2 cellular contexts compared by ENCODE assay signal in the genomic region with DNA sequence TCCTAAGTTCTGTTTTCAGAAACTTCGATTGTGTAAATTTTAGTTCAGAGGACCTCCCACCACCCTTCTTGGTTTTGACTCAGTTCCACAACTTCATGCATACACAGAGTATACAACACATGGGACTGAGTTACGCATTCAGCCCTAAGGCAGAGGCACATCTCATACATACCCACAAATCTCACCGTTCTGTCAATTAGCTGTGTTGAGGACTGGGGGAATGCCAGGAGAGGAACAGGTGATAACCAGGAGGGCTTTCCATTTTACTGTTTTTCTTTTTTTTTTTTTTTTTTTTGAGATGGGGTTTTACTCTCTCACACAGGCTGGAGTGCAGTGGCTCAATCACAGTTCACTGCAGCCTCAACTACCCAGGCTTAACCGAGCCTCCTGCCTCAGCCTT.
A peak's percentile ranks its signal among the peaks of the same experiment; 100 is the strongest.
TF ChIP-seq lines count a peak whose summit lies in the region.

No MANE protein-coding gene starts in this region.

TF ChIP-seq in GM23338, 12 proteins besides CTCF, POLR2A, EP300 and RAD21 (continued from another document):
- TF ChIP-seq ZNF331 (CRISPR knock-in tag; IDR thresholded peaks at IDR 0.05; ENCODE audit: low read depth) (no peak), STAT1 (IDR thresholded peaks at IDR 0.05; ENCODE audit: unreplicated experiment) (no peak), ZNF114 (CRISPR knock-in tag; IDR thresholded peaks at IDR 0.05) (no peak), JUNB (IDR thresholded peaks at IDR 0.05; ENCODE audit: unreplicated experiment) (no peak), NANOG (IDR thresholded peaks at IDR 0.05; ENCODE audit: borderline replicate concordance) (no peak), POLR2AphosphoS5 (IDR thresholded peaks at IDR 0.05; ENCODE audit: low read depth) (no peak)
- TF ChIP-seq, protein P1, sequence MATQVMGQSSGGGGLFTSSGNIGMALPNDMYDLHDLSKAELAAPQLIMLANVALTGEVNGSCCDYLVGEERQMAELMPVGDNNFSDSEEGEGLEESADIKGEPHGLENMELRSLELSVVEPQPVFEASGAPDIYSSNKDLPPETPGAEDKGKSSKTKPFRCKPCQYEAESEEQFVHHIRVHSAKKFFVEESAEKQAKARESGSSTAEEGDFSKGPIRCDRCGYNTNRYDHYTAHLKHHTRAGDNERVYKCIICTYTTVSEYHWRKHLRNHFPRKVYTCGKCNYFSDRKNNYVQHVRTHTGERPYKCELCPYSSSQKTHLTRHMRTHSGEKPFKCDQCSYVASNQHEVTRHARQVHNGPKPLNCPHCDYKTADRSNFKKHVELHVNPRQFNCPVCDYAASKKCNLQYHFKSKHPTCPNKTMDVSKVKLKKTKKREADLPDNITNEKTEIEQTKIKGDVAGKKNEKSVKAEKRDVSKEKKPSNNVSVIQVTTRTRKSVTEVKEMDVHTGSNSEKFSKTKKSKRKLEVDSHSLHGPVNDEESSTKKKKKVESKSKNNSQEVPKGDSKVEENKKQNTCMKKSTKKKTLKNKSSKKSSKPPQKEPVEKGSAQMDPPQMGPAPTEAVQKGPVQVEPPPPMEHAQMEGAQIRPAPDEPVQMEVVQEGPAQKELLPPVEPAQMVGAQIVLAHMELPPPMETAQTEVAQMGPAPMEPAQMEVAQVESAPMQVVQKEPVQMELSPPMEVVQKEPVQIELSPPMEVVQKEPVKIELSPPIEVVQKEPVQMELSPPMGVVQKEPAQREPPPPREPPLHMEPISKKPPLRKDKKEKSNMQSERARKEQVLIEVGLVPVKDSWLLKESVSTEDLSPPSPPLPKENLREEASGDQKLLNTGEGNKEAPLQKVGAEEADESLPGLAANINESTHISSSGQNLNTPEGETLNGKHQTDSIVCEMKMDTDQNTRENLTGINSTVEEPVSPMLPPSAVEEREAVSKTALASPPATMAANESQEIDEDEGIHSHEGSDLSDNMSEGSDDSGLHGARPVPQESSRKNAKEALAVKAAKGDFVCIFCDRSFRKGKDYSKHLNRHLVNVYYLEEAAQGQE (IDR thresholded peaks at IDR 0.05; ENCODE audit: unreplicated experiment), result no peak
- TF ChIP-seq, protein P2, sequence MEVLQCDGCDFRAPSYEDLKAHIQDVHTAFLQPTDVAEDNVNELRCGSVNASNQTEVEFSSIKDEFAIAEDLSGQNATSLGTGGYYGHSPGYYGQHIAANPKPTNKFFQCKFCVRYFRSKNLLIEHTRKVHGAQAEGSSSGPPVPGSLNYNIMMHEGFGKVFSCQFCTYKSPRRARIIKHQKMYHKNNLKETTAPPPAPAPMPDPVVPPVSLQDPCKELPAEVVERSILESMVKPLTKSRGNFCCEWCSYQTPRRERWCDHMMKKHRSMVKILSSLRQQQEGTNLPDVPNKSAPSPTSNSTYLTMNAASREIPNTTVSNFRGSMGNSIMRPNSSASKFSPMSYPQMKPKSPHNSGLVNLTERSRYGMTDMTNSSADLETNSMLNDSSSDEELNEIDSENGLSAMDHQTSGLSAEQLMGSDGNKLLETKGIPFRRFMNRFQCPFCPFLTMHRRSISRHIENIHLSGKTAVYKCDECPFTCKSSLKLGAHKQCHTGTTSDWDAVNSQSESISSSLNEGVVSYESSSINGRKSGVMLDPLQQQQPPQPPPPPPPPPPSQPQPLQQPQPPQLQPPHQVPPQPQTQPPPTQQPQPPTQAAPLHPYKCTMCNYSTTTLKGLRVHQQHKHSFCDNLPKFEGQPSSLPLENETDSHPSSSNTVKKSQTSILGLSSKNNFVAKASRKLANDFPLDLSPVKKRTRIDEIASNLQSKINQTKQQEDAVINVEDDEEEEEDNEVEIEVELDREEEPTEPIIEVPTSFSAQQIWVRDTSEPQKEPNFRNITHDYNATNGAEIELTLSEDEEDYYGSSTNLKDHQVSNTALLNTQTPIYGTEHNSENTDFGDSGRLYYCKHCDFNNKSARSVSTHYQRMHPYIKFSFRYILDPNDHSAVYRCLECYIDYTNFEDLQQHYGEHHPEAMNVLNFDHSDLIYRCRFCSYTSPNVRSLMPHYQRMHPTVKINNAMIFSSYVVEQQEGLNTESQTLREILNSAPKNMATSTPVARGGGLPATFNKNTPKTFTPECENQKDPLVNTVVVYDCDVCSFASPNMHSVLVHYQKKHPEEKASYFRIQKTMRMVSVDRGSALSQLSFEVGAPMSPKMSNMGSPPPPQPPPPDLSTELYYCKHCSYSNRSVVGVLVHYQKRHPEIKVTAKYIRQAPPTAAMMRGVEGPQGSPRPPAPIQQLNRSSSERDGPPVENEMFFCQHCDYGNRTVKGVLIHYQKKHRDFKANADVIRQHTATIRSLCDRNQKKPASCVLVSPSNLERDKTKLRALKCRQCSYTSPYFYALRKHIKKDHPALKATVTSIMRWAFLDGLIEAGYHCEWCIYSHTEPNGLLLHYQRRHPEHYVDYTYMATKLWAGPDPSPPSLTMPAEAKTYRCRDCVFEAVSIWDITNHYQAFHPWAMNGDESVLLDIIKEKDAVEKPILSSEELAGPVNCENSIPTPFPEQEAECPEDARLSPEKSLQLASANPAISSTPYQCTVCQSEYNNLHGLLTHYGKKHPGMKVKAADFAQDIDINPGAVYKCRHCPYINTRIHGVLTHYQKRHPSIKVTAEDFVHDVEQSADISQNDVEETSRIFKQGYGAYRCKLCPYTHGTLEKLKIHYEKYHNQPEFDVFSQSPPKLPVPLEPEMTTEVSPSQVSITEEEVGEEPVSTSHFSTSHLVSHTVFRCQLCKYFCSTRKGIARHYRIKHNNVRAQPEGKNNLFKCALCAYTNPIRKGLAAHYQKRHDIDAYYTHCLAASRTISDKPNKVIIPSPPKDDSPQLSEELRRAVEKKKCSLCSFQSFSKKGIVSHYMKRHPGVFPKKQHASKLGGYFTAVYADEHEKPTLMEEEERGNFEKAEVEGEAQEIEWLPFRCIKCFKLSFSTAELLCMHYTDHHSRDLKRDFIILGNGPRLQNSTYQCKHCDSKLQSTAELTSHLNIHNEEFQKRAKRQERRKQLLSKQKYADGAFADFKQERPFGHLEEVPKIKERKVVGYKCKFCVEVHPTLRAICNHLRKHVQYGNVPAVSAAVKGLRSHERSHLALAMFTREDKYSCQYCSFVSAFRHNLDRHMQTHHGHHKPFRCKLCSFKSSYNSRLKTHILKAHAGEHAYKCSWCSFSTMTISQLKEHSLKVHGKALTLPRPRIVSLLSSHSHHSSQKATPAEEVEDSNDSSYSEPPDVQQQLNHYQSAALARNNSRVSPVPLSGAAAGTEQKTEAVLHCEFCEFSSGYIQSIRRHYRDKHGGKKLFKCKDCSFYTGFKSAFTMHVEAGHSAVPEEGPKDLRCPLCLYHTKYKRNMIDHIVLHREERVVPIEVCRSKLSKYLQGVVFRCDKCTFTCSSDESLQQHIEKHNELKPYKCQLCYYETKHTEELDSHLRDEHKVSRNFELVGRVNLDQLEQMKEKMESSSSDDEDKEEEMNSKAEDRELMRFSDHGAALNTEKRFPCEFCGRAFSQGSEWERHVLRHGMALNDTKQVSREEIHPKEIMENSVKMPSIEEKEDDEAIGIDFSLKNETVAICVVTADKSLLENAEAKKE (CRISPR knock-in tag; IDR thresholded peaks at IDR 0.05), result no peak

TF ChIP-seq in GM12878, 131 proteins besides CTCF, POLR2A, EP300 and RAD21 (continued from another document):
- TF ChIP-seq, protein P3, sequence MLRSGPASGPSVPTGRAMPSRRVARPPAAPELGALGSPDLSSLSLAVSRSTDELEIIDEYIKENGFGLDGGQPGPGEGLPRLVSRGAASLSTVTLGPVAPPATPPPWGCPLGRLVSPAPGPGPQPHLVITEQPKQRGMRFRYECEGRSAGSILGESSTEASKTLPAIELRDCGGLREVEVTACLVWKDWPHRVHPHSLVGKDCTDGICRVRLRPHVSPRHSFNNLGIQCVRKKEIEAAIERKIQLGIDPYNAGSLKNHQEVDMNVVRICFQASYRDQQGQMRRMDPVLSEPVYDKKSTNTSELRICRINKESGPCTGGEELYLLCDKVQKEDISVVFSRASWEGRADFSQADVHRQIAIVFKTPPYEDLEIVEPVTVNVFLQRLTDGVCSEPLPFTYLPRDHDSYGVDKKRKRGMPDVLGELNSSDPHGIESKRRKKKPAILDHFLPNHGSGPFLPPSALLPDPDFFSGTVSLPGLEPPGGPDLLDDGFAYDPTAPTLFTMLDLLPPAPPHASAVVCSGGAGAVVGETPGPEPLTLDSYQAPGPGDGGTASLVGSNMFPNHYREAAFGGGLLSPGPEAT (IDR thresholded peaks at IDR 0.05; ENCODE audit: low read depth), result peak; percentile 58; the same call in 1 of the 2 replicates
- TF ChIP-seq IKZF2 (IDR thresholded peaks at IDR 0.05) (peak in 1 of 2 experiments; percentile 48; a peak in 1 of 4 replicates), MTA2 (IDR thresholded peaks at IDR 0.05; ENCODE audit: low read depth) (0 out of 2 replicates have a peak, but pooled peaks have one; percentile 46), IKZF1 (conservative IDR thresholded peaks at IDR 0.05) (0 out of 2 replicates have a peak, but pooled peaks have one; percentile 22), STAT1 (conservative IDR thresholded peaks at IDR 0.05) (no peak), NBN (IDR thresholded peaks at IDR 0.05) (0 out of 2 replicates have a peak, but pooled peaks have one; percentile 24), CREB1 (IDR thresholded peaks at IDR 0.05; ENCODE audit: low read depth) (no peak), NFXL1 (IDR thresholded peaks at IDR 0.05; ENCODE audit: borderline replicate concordance) (no peak), ZNF274 (IDR thresholded peaks at IDR 0.05; ENCODE audit: insufficient read depth, insufficient read length) (no peak), ZNF384 (IDR thresholded peaks at IDR 0.05; ENCODE audit: borderline replicate concordance, low read depth, low read length) (peak; percentile 62; the same call in 1 of the 2 replicates), FOS (IDR thresholded peaks at IDR 0.05; ENCODE audit: borderline replicate concordance, extremely low read depth, insufficient read length) (no peak), ZNF24 (IDR thresholded peaks at IDR 0.05) (no peak), JUNB (IDR thresholded peaks at IDR 0.05) (no peak)
- TF ChIP-seq, protein P4, sequence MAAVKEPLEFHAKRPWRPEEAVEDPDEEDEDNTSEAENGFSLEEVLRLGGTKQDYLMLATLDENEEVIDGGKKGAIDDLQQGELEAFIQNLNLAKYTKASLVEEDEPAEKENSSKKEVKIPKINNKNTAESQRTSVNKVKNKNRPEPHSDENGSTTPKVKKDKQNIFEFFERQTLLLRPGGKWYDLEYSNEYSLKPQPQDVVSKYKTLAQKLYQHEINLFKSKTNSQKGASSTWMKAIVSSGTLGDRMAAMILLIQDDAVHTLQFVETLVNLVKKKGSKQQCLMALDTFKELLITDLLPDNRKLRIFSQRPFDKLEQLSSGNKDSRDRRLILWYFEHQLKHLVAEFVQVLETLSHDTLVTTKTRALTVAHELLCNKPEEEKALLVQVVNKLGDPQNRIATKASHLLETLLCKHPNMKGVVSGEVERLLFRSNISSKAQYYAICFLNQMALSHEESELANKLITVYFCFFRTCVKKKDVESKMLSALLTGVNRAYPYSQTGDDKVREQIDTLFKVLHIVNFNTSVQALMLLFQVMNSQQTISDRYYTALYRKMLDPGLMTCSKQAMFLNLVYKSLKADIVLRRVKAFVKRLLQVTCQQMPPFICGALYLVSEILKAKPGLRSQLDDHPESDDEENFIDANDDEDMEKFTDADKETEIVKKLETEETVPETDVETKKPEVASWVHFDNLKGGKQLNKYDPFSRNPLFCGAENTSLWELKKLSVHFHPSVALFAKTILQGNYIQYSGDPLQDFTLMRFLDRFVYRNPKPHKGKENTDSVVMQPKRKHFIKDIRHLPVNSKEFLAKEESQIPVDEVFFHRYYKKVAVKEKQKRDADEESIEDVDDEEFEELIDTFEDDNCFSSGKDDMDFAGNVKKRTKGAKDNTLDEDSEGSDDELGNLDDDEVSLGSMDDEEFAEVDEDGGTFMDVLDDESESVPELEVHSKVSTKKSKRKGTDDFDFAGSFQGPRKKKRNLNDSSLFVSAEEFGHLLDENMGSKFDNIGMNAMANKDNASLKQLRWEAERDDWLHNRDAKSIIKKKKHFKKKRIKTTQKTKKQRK (IDR thresholded peaks at IDR 0.05; ENCODE audit: low read depth, low read length), result no peak
- TF ChIP-seq, protein P5, sequence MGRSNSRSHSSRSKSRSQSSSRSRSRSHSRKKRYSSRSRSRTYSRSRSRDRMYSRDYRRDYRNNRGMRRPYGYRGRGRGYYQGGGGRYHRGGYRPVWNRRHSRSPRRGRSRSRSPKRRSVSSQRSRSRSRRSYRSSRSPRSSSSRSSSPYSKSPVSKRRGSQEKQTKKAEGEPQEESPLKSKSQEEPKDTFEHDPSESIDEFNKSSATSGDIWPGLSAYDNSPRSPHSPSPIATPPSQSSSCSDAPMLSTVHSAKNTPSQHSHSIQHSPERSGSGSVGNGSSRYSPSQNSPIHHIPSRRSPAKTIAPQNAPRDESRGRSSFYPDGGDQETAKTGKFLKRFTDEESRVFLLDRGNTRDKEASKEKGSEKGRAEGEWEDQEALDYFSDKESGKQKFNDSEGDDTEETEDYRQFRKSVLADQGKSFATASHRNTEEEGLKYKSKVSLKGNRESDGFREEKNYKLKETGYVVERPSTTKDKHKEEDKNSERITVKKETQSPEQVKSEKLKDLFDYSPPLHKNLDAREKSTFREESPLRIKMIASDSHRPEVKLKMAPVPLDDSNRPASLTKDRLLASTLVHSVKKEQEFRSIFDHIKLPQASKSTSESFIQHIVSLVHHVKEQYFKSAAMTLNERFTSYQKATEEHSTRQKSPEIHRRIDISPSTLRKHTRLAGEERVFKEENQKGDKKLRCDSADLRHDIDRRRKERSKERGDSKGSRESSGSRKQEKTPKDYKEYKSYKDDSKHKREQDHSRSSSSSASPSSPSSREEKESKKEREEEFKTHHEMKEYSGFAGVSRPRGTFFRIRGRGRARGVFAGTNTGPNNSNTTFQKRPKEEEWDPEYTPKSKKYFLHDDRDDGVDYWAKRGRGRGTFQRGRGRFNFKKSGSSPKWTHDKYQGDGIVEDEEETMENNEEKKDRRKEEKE (IDR thresholded peaks at IDR 0.05), result no peak
